ENCODE assay signal across 26 cellular contexts in genomic region chr19:7934766-7935165, GRCh38. TPM values are rescaled to one million over a fixed set of nuclear protein-coding genes. Genes with fewer than 3 reads are reported as not detected.
"Had no signal": no experiment of that assay in that cellular context is flagged by ENCODE, and none has a peak within 500 bp of the region (broad histone marks: within the 10 kb centered on the region; RNA-seq: fewer than 3 reads in every experiment).

No MANE protein-coding gene starts in this region.

- ATAC-seq: activated T-cell treated with anti-CD3 and anti-CD28 coated beads, Interleukin-2, amount 50 U/mL, for 72 hours; body of pancreas; T-cell had no signal

- DNase-seq: activated CD4-positive, alpha-beta memory T cell treated with anti-CD3 and anti-CD28 coated beads, Interleukin-2, amount 10 ng/mL, durations not matched to agents 7 days and 5 days; activated CD4-positive, alpha-beta T cell treated with anti-CD3 and anti-CD28 coated beads, Interleukin-2, amount 50 U/mL, for 1 hour; activated CD4-positive, CD25-positive, alpha-beta regulatory T cell; activated naive CD4-positive, alpha-beta T cell treated with anti-CD3 and anti-CD28 coated beads, Interleukin-2, amount 50 U/mL, for 16 hours; activated T-cell treated with anti-CD3 and anti-CD28 coated beads, Interleukin-2, amount 50 U/mL, for 72 hours; body of pancreas; MG63; MV-4-11; NCI-H1092 treated with DMSO at 0.1 percent for 48 hours; NCI-H1417 treated with DMSO at 0.1 percent for 48 hours; NCI-H1694; NCI-H2029 treated with DMSO at 0.1 percent for 48 hours; NCI-H510A treated with DMSO at 0.1 percent for 48 hours; NCI-H69; NK-92 treated with Interleukin-12 subunit alpha and Interleukin-12 subunit beta, amount 100 ng/mL, for 24 hours; OCI-M1; Peyer's patch; SHP77 treated with DMSO at 0.1 percent for 48 hours; T-cell; T-helper 2 cell had no signal

- H3K27me3 Mint-ChIP-seq: activated CD4-positive, alpha-beta memory T cell treated with anti-CD3 and anti-CD28 coated beads, Interleukin-2, amount 10 ng/mL, durations not matched to agents 7 days and 5 days; IgD-negative memory B cell; T-cell had no signal

- H3K4me3 ChIP-seq: ascending aorta, body of pancreas, MG63, Peyer's patch had no signal

- H3K27ac Mint-ChIP-seq: activated CD4-positive, alpha-beta memory T cell treated with anti-CD3 and anti-CD28 coated beads, Interleukin-2, amount 10 ng/mL, durations not matched to agents 7 days and 5 days; activated T-cell treated with anti-CD3 and anti-CD28 coated beads, Interleukin-2, amount 50 U/mL, for 72 hours; IgD-negative memory B cell; T-cell had no signal

- H3K27me3 ChIP-seq: ascending aorta, body of pancreas, MG63, Peyer's patch had no signal

- H3K27ac ChIP-seq: ascending aorta, body of pancreas, KMS-11, Peyer's patch, RWPE1, VCaP had no signal

- H3K4me3 Mint-ChIP-seq: activated CD4-positive, alpha-beta memory T cell treated with anti-CD3 and anti-CD28 coated beads, Interleukin-2, amount 10 ng/mL, durations not matched to agents 7 days and 5 days; activated T-cell treated with anti-CD3 and anti-CD28 coated beads, Interleukin-2, amount 50 U/mL, for 72 hours; IgD-negative memory B cell; T-cell had no signal

- H3K9me3 ChIP-seq: ascending aorta, body of pancreas, MG63, Peyer's patch had no signal

- H3K9ac ChIP-seq: KMS-11 had no signal

- H3K4me1 ChIP-seq: body of pancreas, Peyer's patch had no signal

- H3K9me3 Mint-ChIP-seq: activated CD4-positive, alpha-beta memory T cell treated with anti-CD3 and anti-CD28 coated beads, Interleukin-2, amount 10 ng/mL, durations not matched to agents 7 days and 5 days; activated T-cell treated with anti-CD3 and anti-CD28 coated beads, Interleukin-2, amount 50 U/mL, for 72 hours; IgD-negative memory B cell; T-cell had no signal

- H3K4me2 ChIP-seq: KMS-11 had no signal

RNA-seq across cellular contexts. Expression of gene CTXN1, which starts 8.8 kb away (rescaled TPM):
- total RNA-seq: activated CD4-positive, alpha-beta memory T cell treated with anti-CD3 and anti-CD28 coated beads, Interleukin-2, amount 10 ng/mL, durations not matched to agents 7 days and 5 days; ascending aorta had no signal
- polyA plus RNA-seq: IgD-negative memory B cell had no signal

RNA-seq across cellular contexts. Expression of gene TGFBR3L, which starts 20.1 kb away (rescaled TPM):
- total RNA-seq: Peyer's patch, SK-MEL-5 had no signal
- polyA plus RNA-seq: IgD-negative memory B cell had no signal
